In genomic region chr1:2516946-2517345, GRCh38 we compare ENCODE assay signal across 27 cellular contexts. TPM values are rescaled to one million over a fixed set of nuclear protein-coding genes. Genes with fewer than 3 reads are reported as not detected.
"Had no signal": no experiment of that assay in that cellular context is flagged by ENCODE, and none has a peak within 500 bp of the region (broad histone marks: within the 10 kb centered on the region; RNA-seq: fewer than 3 reads in every experiment).

No MANE protein-coding gene starts in this region.

- H3K27me3 ChIP-seq: gastrocnemius medialis, ovary, tibial nerve, upper lobe of left lung had no signal

- H3K36me3 ChIP-seq: ovary had no signal

- DNase-seq: effector CD8-positive, alpha-beta T cell; endodermal cell; foreskin fibroblast; gastrocnemius medialis; head of caudate nucleus; left ventricle myocardium superior; lower lobe of right lung; naive thymus-derived CD8-positive, alpha-beta T cell; occipital lobe; ovary; posterior cingulate gyrus; psoas muscle; right cardiac atrium; small intestine; stimulated activated CD4-positive, alpha-beta T cell treated with anti-CD3 and anti-CD28 coated beads, Interleukin-15, amount 100 ng/mL, for 24 hours; stimulated activated CD4-positive, alpha-beta T cell treated with anti-CD3 and anti-CD28 coated beads, Interleukin-2, amount 100 ng/mL, for 48 hours; stimulated activated naive B cell treated with anti-CD40 and anti-IgM and Interleukin-4, amounts not matched to agents 10 μg/mL and 1 μg/mL and 100 μg/mL, for 72 hours had no signal

- H3K9me3 Mint-ChIP-seq: endodermal cell; naive thymus-derived CD8-positive, alpha-beta T cell; nephron progenitor cell; stimulated activated naive B cell treated with anti-CD40 and anti-IgM and Interleukin-4, amounts not matched to agents 10 μg/mL and 1 μg/mL and 100 μg/mL, for 72 hours; stimulated activated naive CD8-positive, alpha-beta T cell treated with anti-CD3 and anti-CD28 coated beads, Interleukin-15, Interleukin-2, amounts not matched to agents 100 ng/mL and 50 ng/mL, for 24 hours had no signal

- H3K4me1 Mint-ChIP-seq: endodermal cell; stimulated activated naive B cell treated with anti-CD40 and anti-IgM and Interleukin-4, amounts not matched to agents 10 μg/mL and 1 μg/mL and 100 μg/mL, for 72 hours had no signal

- H3K27ac ChIP-seq: epithelial cell of prostate, gastrocnemius medialis, lower lobe of right lung, ovary, psoas muscle, thoracic aorta, tibial nerve, upper lobe of left lung had no signal

- H3K4me3 Mint-ChIP-seq: endodermal cell; naive thymus-derived CD8-positive, alpha-beta T cell; nephron progenitor cell; stimulated activated naive B cell treated with anti-CD40 and anti-IgM and Interleukin-4, amounts not matched to agents 10 μg/mL and 1 μg/mL and 100 μg/mL, for 72 hours; stimulated activated naive CD8-positive, alpha-beta T cell treated with anti-CD3 and anti-CD28 coated beads, Interleukin-15, Interleukin-2, amounts not matched to agents 100 ng/mL and 50 ng/mL, for 24 hours had no signal

- H3K27me3 Mint-ChIP-seq: naive thymus-derived CD8-positive, alpha-beta T cell; stimulated activated naive B cell treated with anti-CD40 and anti-IgM and Interleukin-4, amounts not matched to agents 10 μg/mL and 1 μg/mL and 100 μg/mL, for 72 hours; stimulated activated naive CD8-positive, alpha-beta T cell treated with anti-CD3 and anti-CD28 coated beads, Interleukin-15, Interleukin-2, amounts not matched to agents 100 ng/mL and 50 ng/mL, for 24 hours had no signal

- ATAC-seq: esophagus mucosa; gastrocnemius medialis; left ventricle myocardium superior; lower lobe of right lung; naive thymus-derived CD8-positive, alpha-beta T cell; psoas muscle; stimulated activated naive B cell treated with anti-CD40 and anti-IgM and Interleukin-4, amounts not matched to agents 10 μg/mL and 1 μg/mL and 100 μg/mL, for 72 hours had no signal

- H3K4me3 ChIP-seq: gastrocnemius medialis, lower lobe of right lung, ovary, psoas muscle, thoracic aorta, tibial nerve, upper lobe of left lung had no signal

- H3K27ac Mint-ChIP-seq: endodermal cell; nephron progenitor cell; stimulated activated naive B cell treated with anti-CD40 and anti-IgM and Interleukin-4, amounts not matched to agents 10 μg/mL and 1 μg/mL and 100 μg/mL, for 72 hours; stimulated activated naive CD8-positive, alpha-beta T cell treated with anti-CD3 and anti-CD28 coated beads, Interleukin-15, Interleukin-2, amounts not matched to agents 100 ng/mL and 50 ng/mL, for 24 hours had no signal

- H3K9me3 ChIP-seq: gastrocnemius medialis, lower lobe of right lung, ovary, psoas muscle, thoracic aorta, tibial nerve, upper lobe of left lung had no signal

- H3K4me1 ChIP-seq: gastrocnemius medialis, lower lobe of right lung, psoas muscle, tibial nerve, upper lobe of left lung had no signal

RNA-seq across cellular contexts. Expression of gene HES5, which starts 13.1 kb away (rescaled TPM):
- total RNA-seq: endodermal cell, glomerular endothelial cell, myocyte, renal cortical epithelial cell had no signal

RNA-seq across cellular contexts. Expression of gene PLCH2, which starts 40.9 kb away (rescaled TPM):
- total RNA-seq: gastrocnemius medialis had no signal
